1 cellular context compared by ENCODE assay signal in the genomic region with DNA sequence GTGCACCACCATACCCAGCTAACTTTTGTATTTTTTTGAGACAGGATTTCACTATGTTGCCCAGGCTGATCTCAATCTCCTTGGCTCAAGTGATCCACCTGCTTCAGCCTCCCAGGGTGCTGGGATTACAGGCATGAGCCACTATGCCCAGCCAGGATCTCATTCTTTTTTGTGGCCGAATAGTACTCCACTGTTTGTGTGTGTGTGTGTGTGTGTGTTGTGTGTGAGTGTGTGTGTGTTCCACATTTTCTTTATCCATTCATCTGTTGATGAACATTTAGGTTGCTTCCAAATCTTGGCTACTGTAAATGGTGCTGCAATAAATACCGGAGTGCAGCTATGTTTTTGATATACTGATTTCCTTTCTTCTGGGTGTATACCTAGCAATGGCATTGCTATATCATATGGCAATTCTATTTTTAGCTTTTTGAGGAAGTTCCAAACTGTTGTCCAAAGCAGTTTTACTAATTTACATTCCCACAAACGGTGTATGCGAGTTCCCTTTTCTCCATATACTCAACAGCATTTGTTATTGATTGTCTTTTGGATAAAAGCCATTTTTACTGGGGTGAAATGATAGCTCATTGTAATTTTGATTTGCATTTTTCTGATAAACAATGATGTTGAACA.
TF ChIP-seq lines count a peak whose summit lies in the region.

No MANE protein-coding gene starts in this region.

TF ChIP-seq in HepG2, 621 proteins besides CTCF, POLR2A, EP300 and RAD21 (continued from another document):
- TF ChIP-seq ZNF318 (CRISPR knock-in tag; IDR thresholded peaks at IDR 0.05) (no peak), ADNP (CRISPR knock-in tag; IDR thresholded peaks at IDR 0.05) (no peak), ZNF703 (CRISPR knock-in tag; IDR thresholded peaks at IDR 0.05; ENCODE audit: borderline replicate concordance) (no peak), KMT2B (CRISPR knock-in tag; IDR thresholded peaks at IDR 0.05) (no peak), ZNF335 (CRISPR knock-in tag; IDR thresholded peaks at IDR 0.05) (no peak), ZNF558 (CRISPR knock-in tag; IDR thresholded peaks at IDR 0.05; ENCODE audit: borderline replicate concordance) (no peak), ZSCAN25 (CRISPR knock-in tag; IDR thresholded peaks at IDR 0.05) (no peak), MEIS2 (CRISPR knock-in tag; IDR thresholded peaks at IDR 0.05) (no peak), ATF1 (CRISPR knock-in tag; IDR thresholded peaks at IDR 0.05) (no peak), THAP7 (CRISPR knock-in tag; IDR thresholded peaks at IDR 0.05) (no peak), ZNF713 (CRISPR knock-in tag; IDR thresholded peaks at IDR 0.05) (no peak), ZNF253 (CRISPR knock-in tag; IDR thresholded peaks at IDR 0.05; ENCODE audit: borderline replicate concordance) (no peak), AHDC1 (CRISPR knock-in tag; IDR thresholded peaks at IDR 0.05; ENCODE audit: borderline replicate concordance) (no peak), ZNF816 (CRISPR knock-in tag; IDR thresholded peaks at IDR 0.05; ENCODE audit: borderline replicate concordance) (no peak)
- TF ChIP-seq, protein P1, sequence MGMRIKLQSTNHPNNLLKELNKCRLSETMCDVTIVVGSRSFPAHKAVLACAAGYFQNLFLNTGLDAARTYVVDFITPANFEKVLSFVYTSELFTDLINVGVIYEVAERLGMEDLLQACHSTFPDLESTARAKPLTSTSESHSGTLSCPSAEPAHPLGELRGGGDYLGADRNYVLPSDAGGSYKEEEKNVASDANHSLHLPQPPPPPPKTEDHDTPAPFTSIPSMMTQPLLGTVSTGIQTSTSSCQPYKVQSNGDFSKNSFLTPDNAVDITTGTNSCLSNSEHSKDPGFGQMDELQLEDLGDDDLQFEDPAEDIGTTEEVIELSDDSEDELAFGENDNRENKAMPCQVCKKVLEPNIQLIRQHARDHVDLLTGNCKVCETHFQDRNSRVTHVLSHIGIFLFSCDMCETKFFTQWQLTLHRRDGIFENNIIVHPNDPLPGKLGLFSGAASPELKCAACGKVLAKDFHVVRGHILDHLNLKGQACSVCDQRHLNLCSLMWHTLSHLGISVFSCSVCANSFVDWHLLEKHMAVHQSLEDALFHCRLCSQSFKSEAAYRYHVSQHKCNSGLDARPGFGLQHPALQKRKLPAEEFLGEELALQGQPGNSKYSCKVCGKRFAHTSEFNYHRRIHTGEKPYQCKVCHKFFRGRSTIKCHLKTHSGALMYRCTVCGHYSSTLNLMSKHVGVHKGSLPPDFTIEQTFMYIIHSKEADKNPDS (CRISPR knock-in tag; IDR thresholded peaks at IDR 0.05) = no peak
- TF ChIP-seq, protein P2, sequence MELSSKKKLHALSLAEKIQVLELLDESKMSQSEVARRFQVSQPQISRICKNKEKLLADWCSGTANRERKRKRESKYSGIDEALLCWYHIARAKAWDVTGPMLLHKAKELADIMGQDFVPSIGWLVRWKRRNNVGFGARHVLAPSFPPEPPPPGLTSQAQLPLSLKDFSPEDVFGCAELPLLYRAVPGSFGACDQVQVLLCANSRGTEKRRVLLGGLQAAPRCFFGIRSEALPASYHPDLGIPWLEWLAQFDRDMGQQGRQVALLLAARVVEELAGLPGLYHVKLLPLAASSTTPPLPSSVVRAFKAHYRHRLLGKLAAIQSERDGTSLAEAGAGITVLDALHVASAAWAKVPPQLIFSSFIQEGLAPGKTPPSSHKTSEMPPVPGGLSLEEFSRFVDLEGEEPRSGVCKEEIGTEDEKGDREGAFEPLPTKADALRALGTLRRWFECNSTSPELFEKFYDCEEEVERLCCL (CRISPR knock-in tag; IDR thresholded peaks at IDR 0.05; ENCODE audit: borderline replicate concordance) = no peak
- TF ChIP-seq, protein P3, sequence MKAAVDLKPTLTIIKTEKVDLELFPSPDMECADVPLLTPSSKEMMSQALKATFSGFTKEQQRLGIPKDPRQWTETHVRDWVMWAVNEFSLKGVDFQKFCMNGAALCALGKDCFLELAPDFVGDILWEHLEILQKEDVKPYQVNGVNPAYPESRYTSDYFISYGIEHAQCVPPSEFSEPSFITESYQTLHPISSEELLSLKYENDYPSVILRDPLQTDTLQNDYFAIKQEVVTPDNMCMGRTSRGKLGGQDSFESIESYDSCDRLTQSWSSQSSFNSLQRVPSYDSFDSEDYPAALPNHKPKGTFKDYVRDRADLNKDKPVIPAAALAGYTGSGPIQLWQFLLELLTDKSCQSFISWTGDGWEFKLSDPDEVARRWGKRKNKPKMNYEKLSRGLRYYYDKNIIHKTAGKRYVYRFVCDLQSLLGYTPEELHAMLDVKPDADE (CRISPR knock-in tag; IDR thresholded peaks at IDR 0.05) = no peak
- TF ChIP-seq, protein P4, sequence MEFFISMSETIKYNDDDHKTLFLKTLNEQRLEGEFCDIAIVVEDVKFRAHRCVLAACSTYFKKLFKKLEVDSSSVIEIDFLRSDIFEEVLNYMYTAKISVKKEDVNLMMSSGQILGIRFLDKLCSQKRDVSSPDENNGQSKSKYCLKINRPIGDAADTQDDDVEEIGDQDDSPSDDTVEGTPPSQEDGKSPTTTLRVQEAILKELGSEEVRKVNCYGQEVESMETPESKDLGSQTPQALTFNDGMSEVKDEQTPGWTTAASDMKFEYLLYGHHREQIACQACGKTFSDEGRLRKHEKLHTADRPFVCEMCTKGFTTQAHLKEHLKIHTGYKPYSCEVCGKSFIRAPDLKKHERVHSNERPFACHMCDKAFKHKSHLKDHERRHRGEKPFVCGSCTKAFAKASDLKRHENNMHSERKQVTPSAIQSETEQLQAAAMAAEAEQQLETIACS (CRISPR knock-in tag; IDR thresholded peaks at IDR 0.05) = no peak
